ENCODE assay signal across 11 cellular contexts in genomic region chr7:154698726-154699291, GRCh38.
A peak's percentile ranks its signal among the peaks of the same experiment; 100 is the strongest.
DNase-seq lines count a peak whose midpoint lies in the region; ATAC-seq, FAIRE-seq and TF ChIP-seq lines count a peak whose summit lies in the region.
"Had no signal": no experiment of that assay in that cellular context is flagged by ENCODE, and none has a peak within 500 bp of the region (broad histone marks: within the 10 kb centered on the region; RNA-seq: fewer than 3 reads in every experiment).

No MANE protein-coding gene starts in this region.

- H3K27ac ChIP-seq in HCT116 (ENCODE audit: low read depth, low read length) (no peak overlapping the region), HepG2 (ENCODE audit: extremely low read length, insufficient read depth, low read length) (no peak overlapping the region)

- no peak for FAIRE-seq in D721Med (lab: Jason Lieb, UNC)
- FAIRE-seq in HepG2 (lab: Jason Lieb, UNC) = no peak
- FAIRE-seq: small intestine had no signal

- DNase-seq in D721Med (ENCODE audit: insufficient read length, low spot score) = no peak
- DNase-seq in HCT116 (ENCODE audit: low read depth, low spot score) = no peak
- DNase-seq in SK-MEL-5 (ENCODE audit: low read depth, low spot score) = peak; percentile 80
- DNase-seq in HepG2 (ENCODE audit: low spot score) = peak; percentile 7
- DNase-seq in CD1c-positive myeloid dendritic cell (ENCODE audit: extremely low spot score) = no peak
- DNase-seq in mesenteric fat pad (ENCODE audit: low spot score) = no peak
- DNase-seq in activated T-cell treated with anti-CD3 and anti-CD28 coated beads, Interleukin-2, amount 50 U/mL, for 48 hours = no peak
- no peak for DNase-seq in activated T-cell treated with anti-CD3 and anti-CD28 coated beads for 4 hours
- DNase-seq: foreskin melanocyte, NCI-H2227 treated with DMSO at 0.1 percent for 48 hours, small intestine had no signal

- H3K9ac ChIP-seq in HCT116 (ENCODE audit: low read length) (no peak overlapping the region), HepG2 (ENCODE audit: insufficient read depth, low read depth, low read length) (no peak overlapping the region)

- intact Hi-C loops in HCT116 (cut with micrococcal nuclease) = loop anchor here (2.0 kb wide), 1 partner anchor 46 kb away; no protein-coding TSS in a partner anchor
- intact Hi-C loops in HepG2 (cut with micrococcal nuclease; ENCODE audit: unreplicated experiment) = no loop called here

- H3K9me2 ChIP-seq in HCT116 (ENCODE audit: insufficient read depth) = no peaks in the 10 kb centered on the region

- no TSS peak for BruUV-seq in HCT116 (replicated peaks; lab: Mats Ljungman, UMichigan)
- no TSS peak for BruUV-seq in HepG2 (replicated peaks; lab: Mats Ljungman, UMichigan)

- RAD21 ChIA-PET in HCT116 (lab: Charles Lee; ENCODE audit: low non-redundant PET in 1 of 2, low total read pairs in 2 of 2, uncharacterized antibody in 2 of 2, unreplicated experiment in 2 of 2) = no interaction called here

- H3K4me1 ChIP-seq in HCT116 (ENCODE audit: control insufficient read depth in 1 of 2, insufficient read depth in 2 of 2, low read length in 2 of 2) = 0 out of 4 replicates have a peak, but pooled peaks cover 0 to 4% of the 10 kb centered on the region in 2 experiments
- H3K4me1 ChIP-seq in HepG2 (ENCODE audit: insufficient read depth, low read length) = no peaks in the 10 kb centered on the region

- H3K36me3 ChIP-seq in HCT116 (ENCODE audit: control insufficient read depth in 1 of 2, insufficient read depth in 2 of 2, low read length in 2 of 2) (no peaks in the 10 kb centered on the region), HepG2 (replicated peaks in 1 of 2; ENCODE audit: control insufficient read depth in 1 of 2, insufficient read depth in 2 of 2, low read length in 2 of 2) (no peaks in the 10 kb centered on the region)

- POLR2A ChIA-PET in HCT116 (lab: Charles Lee) (no interaction called here), HepG2 (lab: Yijun Ruan, JAX) (no interaction called here)

- ATAC-seq in HCT116 (peak; percentile 52), HepG2 (peak; percentile 65; the same call in 2 of the 3 replicates)

- no peak for TF ChIP-seq POLR2A in HCT116 (IDR thresholded peaks at IDR 0.05; ENCODE audit: borderline replicate concordance, extremely low read depth, insufficient read depth, insufficient read length)
- no peak for TF ChIP-seq POLR2A in HepG2 (IDR thresholded peaks at IDR 0.05; ENCODE audit: insufficient read depth in 1 of 2, low read depth in 2 of 2, low read length in 2 of 2)

- H4K20me1 ChIP-seq in HCT116 (ENCODE audit: insufficient read depth) (no peaks in the 10 kb centered on the region), HepG2 (ENCODE audit: insufficient read depth, low read length) (no peaks in the 10 kb centered on the region)

- H3K9me3 ChIP-seq in HCT116 (ENCODE audit: control insufficient read depth in 1 of 2, insufficient read depth in 1 of 2, low read depth in 1 of 2, low read length in 2 of 2) = no peaks in the 10 kb centered on the region
- H3K9me3 ChIP-seq in HepG2 (ENCODE audit: low read length) = no peaks in the 10 kb centered on the region

- H2AFZ ChIP-seq in HCT116 (ENCODE audit: low read depth, low read length, poor library complexity, severe bottlenecking) = no peak overlapping the region
- no peak overlapping the region for H2AFZ ChIP-seq in HepG2 (ENCODE audit: low read length)

- in situ Hi-C loops in SK-MEL-5 (cut with HindIII; ENCODE audit: low pct_unique_long_range_greater_than_20kb, low sequenced_read_pairs) (no loop called here), HepG2 (cut with HindIII; ENCODE audit: extremely low pct_ligation_motif_present, low pct_unique_long_range_greater_than_20kb) (no loop called here)

- H3K4me3 ChIP-seq in HCT116 (replicated peaks in 1 of 2; ENCODE audit: low read depth in 1 of 2, low read length in 2 of 2) (no peak overlapping the region), HepG2 (replicated peaks in 1 of 3; ENCODE audit: insufficient read depth in 1 of 3, low read depth in 2 of 3, low read length in 3 of 3) (no peak overlapping the region)

- WGBS in HepG2 (ENCODE audit: low lambda C conversion rate) = 35% methylated on average over 13 of the region's 13 CpGs

- TF ChIP-seq CTCF in D721Med (IDR thresholded peaks at IDR 0.05; ENCODE audit: insufficient read depth, missing control alignments) (peak; percentile 16), HCT116 (IDR thresholded peaks at IDR 0.05 in 2 of 3, conservative IDR thresholded peaks at IDR 0.05 in 1 of 3; ENCODE audit: borderline replicate concordance in 1 of 3, insufficient read depth in 1 of 3, low read depth in 2 of 3, low read length in 2 of 3) (peak in 2 of 3 experiments; percentile 56 to 62; a peak in 4 of 6 replicates), HepG2 (CRISPR knock-in tag; IDR thresholded peaks at IDR 0.05) (peak; percentile 54)

- CTCF ChIA-PET in HCT116 (lab: Charles Lee) (interaction anchor here (1.3 to 1.6 kb wide), 2 partner anchors 61 to 79 kb away, joined by 3 read pairs; no protein-coding TSS in a partner anchor), HepG2 (lab: Yijun Ruan, JAX; ENCODE audit: low intra/inter-chr PET ratio, low total read pairs) (interaction anchor here (1.1 kb wide), 1 partner anchor 45 kb away, joined by 3 read pairs; no protein-coding TSS in a partner anchor)

- no peak overlapping the region for H3K4me2 ChIP-seq in HCT116 (ENCODE audit: low read length)
- no peak overlapping the region for H3K4me2 ChIP-seq in HepG2 (ENCODE audit: low read depth, low read length)

- no peak for TF ChIP-seq EP300 in HepG2 (IDR thresholded peaks at IDR 0.05; ENCODE audit: low read depth in 2 of 2, low read length in 2 of 2)
- no peak for TF ChIP-seq EP300 in HepG2 (CRISPR knock-in tag; IDR thresholded peaks at IDR 0.05; ENCODE audit: borderline replicate concordance)

- H3K27me3 ChIP-seq in HCT116 (ENCODE audit: insufficient read depth, low read length) (no peaks in the 10 kb centered on the region), HepG2 (ENCODE audit: control insufficient read depth in 1 of 2, insufficient read depth in 2 of 2, low read length in 2 of 2) (peaks cover 2 to 27% of the 10 kb centered on the region in 2 experiments; a peak in 3 of 5 replicates)

- TF ChIP-seq RAD21 in HCT116 (IDR thresholded peaks at IDR 0.05; ENCODE audit: low read depth) (no peak), HepG2 (CRISPR knock-in tag; IDR thresholded peaks at IDR 0.05) (no peak)

- no peaks in the 10 kb centered on the region for H3K79me2 ChIP-seq in HCT116 (ENCODE audit: insufficient read depth, low read length)
- H3K79me2 ChIP-seq in HepG2 (ENCODE audit: insufficient read depth, low read length) = no peaks in the 10 kb centered on the region

TF ChIP-seq in HCT116, 20 proteins besides CTCF, POLR2A, EP300 and RAD21 (continues in another document):
- TF ChIP-seq POLR2AphosphoS5 (IDR thresholded peaks at IDR 0.05; ENCODE audit: low read depth, low read length) (no peak), ZFX (IDR thresholded peaks at IDR 0.05) (no peak), CBX3 (IDR thresholded peaks at IDR 0.05; ENCODE audit: low read depth) (no peak), TCF7L2 (IDR thresholded peaks at IDR 0.05; ENCODE audit: borderline replicate concordance, extremely low read depth, insufficient read depth, insufficient read length) (no peak), FOSL1 (IDR thresholded peaks at IDR 0.05; ENCODE audit: low read depth) (no peak), CEBPB (IDR thresholded peaks at IDR 0.05; ENCODE audit: low read depth) (no peak), ZNF274 (IDR thresholded peaks at IDR 0.05; ENCODE audit: low read depth, low read length) (no peak), YY1 (IDR thresholded peaks at IDR 0.05; ENCODE audit: extremely low read depth, insufficient replicate concordance, low read depth, low read length) (no peak), EGR1 (IDR thresholded peaks at IDR 0.05; ENCODE audit: low read depth) (no peak), MAX (IDR thresholded peaks at IDR 0.05) (no peak), SIN3A (IDR thresholded peaks at IDR 0.05; ENCODE audit: low read depth) (no peak)

TF ChIP-seq in HepG2, 621 proteins besides CTCF, POLR2A, EP300 and RAD21 (continues in another document):
- TF ChIP-seq ZFX (CRISPR knock-in tag; IDR thresholded peaks at IDR 0.05; ENCODE audit: low read depth) (no peak), ZNF124 (CRISPR knock-in tag; IDR thresholded peaks at IDR 0.05) (no peak), ZNF891 (CRISPR knock-in tag; IDR thresholded peaks at IDR 0.05) (no peak), NR3C1 (CRISPR knock-in tag; IDR thresholded peaks at IDR 0.05) (no peak), ZNF253 (CRISPR knock-in tag; IDR thresholded peaks at IDR 0.05; ENCODE audit: borderline replicate concordance) (no peak), SRY (CRISPR knock-in tag; IDR thresholded peaks at IDR 0.05) (no peak), ZBTB33 (CRISPR knock-in tag; IDR thresholded peaks at IDR 0.05) (peak; percentile 61; the same call in 1 of the 2 replicates), RORA (CRISPR knock-in tag; IDR thresholded peaks at IDR 0.05) (no peak), STAG1 (CRISPR knock-in tag; IDR thresholded peaks at IDR 0.05) (peak; percentile 32; the same call in 1 of the 2 replicates), ISX (CRISPR knock-in tag; conservative IDR thresholded peaks at IDR 0.05) (no peak), TMF1 (CRISPR knock-in tag; IDR thresholded peaks at IDR 0.05; ENCODE audit: low read depth) (no peak), XRCC5 (optimal IDR thresholded peaks at IDR 0.05; ENCODE audit: low read length) (peak; percentile 16)

Comparison
In these comparisons a context has a peak if more than half of its experiments do, and no peak if none do; other contexts are left out.
1. DNase-seq: peak in SK-MEL-5 (single experiment) and HepG2 (single experiment); none in D721Med (single experiment), HCT116 (single experiment), CD1c-positive myeloid dendritic cell (single experiment), mesenteric fat pad (single experiment), activated T-cell treated with anti-CD3 and anti-CD28 coated beads, Interleukin-2, amount 50 U/mL, for 48 hours (0 of 2) and activated T-cell treated with anti-CD3 and anti-CD28 coated beads for 4 hours (single experiment).
2. Peak in every context shown above with its lines, with median percentiles within 50 percentile points of each other: CTCF ChIP-seq.